ENCODE assay signal across 7 cellular contexts in genomic region chr15:29925227-29926082, GRCh38.
A peak's percentile ranks its signal among the peaks of the same experiment; 100 is the strongest.
DNase-seq lines count a peak whose midpoint lies in the region; ATAC-seq and TF ChIP-seq lines count a peak whose summit lies in the region.

No MANE protein-coding gene starts in this region.

- H3K9me3 ChIP-seq in prostate gland, result no peaks in the 10 kb centered on the region

- peak; percentile 60 for DNase-seq in NB4 (ENCODE audit: low read depth)
- DNase-seq in activated T-cell treated with anti-CD3 and anti-CD28 coated beads for 48 hours (ENCODE audit: low read depth), result peak; percentile 27
- peak; percentile 49 for DNase-seq in germinal center (ENCODE audit: low spot score)
- DNase-seq in prostate gland (ENCODE audit: low spot score), result peak; percentile 34
- no peak for DNase-seq in CD14-positive monocyte (ENCODE audit: low spot score)

- intact Hi-C loops in prostate gland (cut with DNase I), result loop anchor here (5.0 kb wide), 1 partner anchor 178 kb away; no protein-coding TSS in a partner anchor
- intact Hi-C loops in CD14-positive monocyte (cut with micrococcal nuclease), result no loop called here

- no peak for ATAC-seq in GM21825 (IDR thresholded peaks at IDR 0.05; ENCODE audit: unreplicated experiment)

- H3K4me3 Mint-ChIP-seq in CD14-positive monocyte, result no peak overlapping the region

- no peaks in the 10 kb centered on the region for H3K4me1 Mint-ChIP-seq in CD14-positive monocyte

- H3K4me3 ChIP-seq in GM12875 (ENCODE audit: low read depth, low read length) (no peak overlapping the region), NB4 (ENCODE audit: low read depth, low read length) (no peak overlapping the region), prostate gland (no peak overlapping the region)

- no peak overlapping the region for H3K27ac ChIP-seq in prostate gland

- H3K9me3 Mint-ChIP-seq in CD14-positive monocyte, result peaks cover 0 to 1% (median 0%) of the 10 kb centered on the region in 7 donors

- TF ChIP-seq CTCF in GM12875 (IDR thresholded peaks at IDR 0.05; ENCODE audit: borderline replicate concordance, insufficient read depth, low read depth, low read length) (peak; percentile 63; the same call in 1 of the 2 replicates), NB4 (IDR thresholded peaks at IDR 0.05; ENCODE audit: low read depth, low read length) (peak; percentile 84), prostate gland (IDR thresholded peaks at IDR 0.05) (peak in 3 of 4 experiments; percentile 60 to 64 (median 63)), CD14-positive monocyte (IDR thresholded peaks at IDR 0.05) (no peak)

- no peaks in the 10 kb centered on the region for H3K36me3 Mint-ChIP-seq in CD14-positive monocyte

- H3K4me1 ChIP-seq in prostate gland (replicated peaks), result no peaks in the 10 kb centered on the region

- no peaks in the 10 kb centered on the region for H3K36me3 ChIP-seq in prostate gland

- TF ChIP-seq POLR2A in NB4 (IDR thresholded peaks at IDR 0.05; ENCODE audit: extremely low read depth, insufficient read length), result no peak
- no peak for TF ChIP-seq POLR2A in prostate gland (IDR thresholded peaks at IDR 0.05)

- H3K27me3 ChIP-seq in prostate gland (replicated peaks; ENCODE audit: insufficient read depth), result no peaks in the 10 kb centered on the region

- WGBS in prostate gland, result 60% methylated on average over 5 of the region's 5 CpGs

- H3K27ac Mint-ChIP-seq in CD14-positive monocyte, result no peak overlapping the region

- peaks cover 10 to 23% (median 19%) of the 10 kb centered on the region in 3 donors for H3K27me3 Mint-ChIP-seq in CD14-positive monocyte (ENCODE audit: low read depth in 3 of 3)
